Comparison of ENCODE assay signal across 29 cellular contexts in genomic region chr13:105059786-105060185, GRCh38.
"Had no signal": no experiment of that assay in that cellular context is flagged by ENCODE, and none has a peak within 500 bp of the region (broad histone marks: within the 10 kb centered on the region; RNA-seq: fewer than 3 reads in every experiment).

No MANE protein-coding gene starts in this region.

- H3K27me3 Mint-ChIP-seq: memory B cell; naive B cell; progenitor cell of endocrine pancreas; stimulated activated naive CD8-positive, alpha-beta T cell treated with anti-CD3 and anti-CD28 coated beads, Interleukin-15, Interleukin-2, amounts not matched to agents 100 ng/mL and 50 ng/mL, for 24 hours had no signal

- H3K79me2 ChIP-seq: parathyroid adenoma had no signal

- H2AFZ ChIP-seq: parathyroid adenoma had no signal

- ATAC-seq: esophagus mucosa; gastrocnemius medialis; left lobe of liver; mucosa of descending colon; natural killer cell treated with Interleukin-12 subunit alpha and Interleukin-12 subunit beta and Interleukin-15 and Interleukin-18, amount 100 ng/mL, for 72 hours had no signal

- H3K36me3 ChIP-seq: gastrocnemius medialis, right lobe of liver, thoracic aorta, tibial nerve, upper lobe of left lung had no signal

- H3K27ac Mint-ChIP-seq: endodermal cell; memory B cell; mesothelial cell of epicardium; natural killer cell treated with Interleukin-12 subunit alpha and Interleukin-12 subunit beta and Interleukin-15 and Interleukin-18, amount 100 ng/mL, for 72 hours; progenitor cell of endocrine pancreas; stimulated activated naive CD8-positive, alpha-beta T cell treated with anti-CD3 and anti-CD28 coated beads, Interleukin-15, Interleukin-2, amounts not matched to agents 100 ng/mL and 50 ng/mL, for 24 hours had no signal

- H3K4me2 ChIP-seq: smooth muscle cell had no signal

- H3K9me3 Mint-ChIP-seq: endodermal cell; memory B cell; natural killer cell treated with Interleukin-12 subunit alpha and Interleukin-12 subunit beta and Interleukin-15 and Interleukin-18, amount 100 ng/mL, for 72 hours; stimulated activated naive CD8-positive, alpha-beta T cell treated with anti-CD3 and anti-CD28 coated beads, Interleukin-15, Interleukin-2, amounts not matched to agents 100 ng/mL and 50 ng/mL, for 24 hours had no signal

- H3K27ac ChIP-seq: dorsolateral prefrontal cortex, epithelial cell of prostate, gastrocnemius medialis, parathyroid adenoma, right lobe of liver, thoracic aorta, tibial nerve, upper lobe of left lung had no signal

- H3K9ac ChIP-seq: parathyroid adenoma had no signal

- H3K36me3 Mint-ChIP-seq: memory B cell; mesothelial cell of epicardium; naive B cell; natural killer cell treated with Interleukin-12 subunit alpha and Interleukin-12 subunit beta and Interleukin-15 and Interleukin-18, amount 100 ng/mL, for 72 hours had no signal

- H3K4me3 Mint-ChIP-seq: endodermal cell; memory B cell; mesothelial cell of epicardium; naive B cell; natural killer cell treated with Interleukin-12 subunit alpha and Interleukin-12 subunit beta and Interleukin-15 and Interleukin-18, amount 100 ng/mL, for 72 hours; neural crest cell; stimulated activated naive CD8-positive, alpha-beta T cell treated with anti-CD3 and anti-CD28 coated beads, Interleukin-15, Interleukin-2, amounts not matched to agents 100 ng/mL and 50 ng/mL, for 24 hours had no signal

- DNase-seq: dorsolateral prefrontal cortex; effector CD4-positive, alpha-beta T cell; endodermal cell; foreskin fibroblast; gastrocnemius medialis; head of caudate nucleus; kidney; mucosa of descending colon; naive B cell; right lobe of liver; stimulated activated CD4-positive, alpha-beta T cell treated with anti-CD3 and anti-CD28 coated beads, Interleukin-12 subunit alpha, Interleukin-12 subunit beta, amount 100 ng/mL, for 4 hours; stimulated activated CD4-positive, alpha-beta T cell treated with anti-CD3 and anti-CD28 coated beads, Interleukin-1b, Interleukin-23, amount 100 ng/mL, for 48 hours; stimulated activated CD4-positive, alpha-beta T cell treated with anti-CD3 and anti-CD28 coated beads, Interleukin-4, amount 100 ng/mL, for 1 hour; stimulated activated CD8-positive, alpha-beta memory T cell treated with anti-CD3 and anti-CD28 coated beads, Interleukin-4, amount 100 ng/mL, for 48 hours; upper lobe of left lung had no signal

- H3K4me3 ChIP-seq: dorsolateral prefrontal cortex, gastrocnemius medialis, lung, mucosa of descending colon, right lobe of liver, smooth muscle cell, thoracic aorta, tibial nerve, upper lobe of left lung had no signal

- H3K27me3 ChIP-seq: dorsolateral prefrontal cortex, gastrocnemius medialis, right lobe of liver, tibial nerve, upper lobe of left lung had no signal

- H3K4me1 ChIP-seq: gastrocnemius medialis, parathyroid adenoma, right lobe of liver, tibial nerve, upper lobe of left lung had no signal

- H3K4me1 Mint-ChIP-seq: endodermal cell, memory B cell, naive B cell had no signal

- H3K9me3 ChIP-seq: gastrocnemius medialis, mucosa of descending colon, thoracic aorta, upper lobe of left lung had no signal
